8 cellular contexts compared by ENCODE assay signal in genomic region chr6:14876778-14877613, GRCh38.
DNase-seq lines count a peak whose midpoint lies in the region; ATAC-seq, FAIRE-seq and TF ChIP-seq lines count a peak whose summit lies in the region.

No MANE protein-coding gene starts in this region.

- peak; percentile 94 for FAIRE-seq in keratinocyte (lab: Jason Lieb, UNC)

- H3K4me3 ChIP-seq in adrenal gland (no peak overlapping the region), keratinocyte (ENCODE audit: control insufficient read depth in 2 of 3, extremely low read depth in 1 of 3, insufficient read depth in 2 of 3, low read depth in 1 of 3, low read length in 3 of 3) (peak overlapping the region in 1 of 3 experiments; percentile 7), testis (no peak overlapping the region)

- DNase-seq in G401 (ENCODE audit: low spot score) (peak; percentile 81), KBM-7 (peak; percentile 76), adrenal gland (peak in 1 of 7 donors; percentile 23), keratinocyte (ENCODE audit: low read depth, low spot score) (no peak), NCI-H187 (lab: John Stamatoyannopoulos, UW) (no peak), testis (no peak), amygdala (lab: John Stamatoyannopoulos, UW) (no peak)

- peak overlapping the region; percentile 73 for H2AFZ ChIP-seq in keratinocyte (ENCODE audit: control insufficient read depth, low read length)

- in situ Hi-C loops in G401 (cut with HindIII; ENCODE audit: low sequenced_read_pairs), result no loop called here
- in situ Hi-C loops in KBM-7 (cut with MboI; ENCODE audit: low pct_unique_long_range_greater_than_20kb, low sequenced_read_pairs), result no loop called here

- H3K79me2 ChIP-seq in keratinocyte (ENCODE audit: control insufficient read depth, insufficient read depth, low read length), result no peaks in the 10 kb centered on the region

- dilution Hi-C loops in keratinocyte (cut with MboI; ENCODE audit: extremely low pct_ligation_motif_present, low sequenced_read_pairs), result no loop called here

- H3K27me3 ChIP-seq in adrenal gland (no peaks in the 10 kb centered on the region), keratinocyte (ENCODE audit: control insufficient read depth, extremely low read depth, insufficient read depth, low read length) (no peaks in the 10 kb centered on the region), testis (no peaks in the 10 kb centered on the region)

- H4K20me1 ChIP-seq in keratinocyte (ENCODE audit: control insufficient read depth, extremely low read depth, insufficient read depth, low read length), result no peaks in the 10 kb centered on the region

- H3K4me1 ChIP-seq in adrenal gland (replicated peaks in 1 of 2) (peaks cover 4 to 11% of the 10 kb centered on the region in 2 donors), keratinocyte (ENCODE audit: control insufficient read depth, extremely low read depth, insufficient read depth, low read length) (peaks cover 9% of the 10 kb centered on the region), testis (no peaks in the 10 kb centered on the region)

- TF ChIP-seq CTCF in adrenal gland (IDR thresholded peaks at IDR 0.05) (peak in 1 of 6 experiments; percentile 10), keratinocyte (optimal IDR thresholded peaks at IDR 0.05 in 1 of 3, IDR thresholded peaks at IDR 0.05 in 1 of 3, conservative IDR thresholded peaks at IDR 0.05 in 1 of 3; ENCODE audit: extremely low read depth in 1 of 3, insufficient read depth in 2 of 3, low read length in 3 of 3) (no peak), testis (IDR thresholded peaks at IDR 0.05) (no peak)

- peak overlapping the region; percentile 3 for H3K4me2 ChIP-seq in keratinocyte (ENCODE audit: control insufficient read depth, extremely low read depth, insufficient read depth, low read depth, low read length)

- intact Hi-C loops in adrenal gland (cut with DNase I) (no loop called here), testis (cut with DNase I; ENCODE audit: low total_unique reads) (no loop called here)

- ATAC-seq in GM21526 (IDR thresholded peaks at IDR 0.05; ENCODE audit: low FRiP score, unreplicated experiment), result peak; percentile 44

- H3K9ac ChIP-seq in keratinocyte (ENCODE audit: control insufficient read depth, extremely low read depth, insufficient read depth, low read length), result no peak overlapping the region

- H3K27ac ChIP-seq in adrenal gland, result peak overlapping the region in 4 of 5 donors; percentile 34 to 83 (median 58)
- H3K27ac ChIP-seq in keratinocyte (ENCODE audit: control insufficient read depth, insufficient read depth, low read length), result peak overlapping the region; percentile 54
- H3K27ac ChIP-seq in testis, result no peak overlapping the region

- H3K36me3 ChIP-seq in adrenal gland (replicated peaks in 1 of 2) (no peaks in the 10 kb centered on the region), keratinocyte (ENCODE audit: control insufficient read depth in 2 of 2, extremely low read depth in 1 of 2, insufficient read depth in 2 of 2, low read length in 2 of 2) (no peaks in the 10 kb centered on the region), testis (ENCODE audit: low read depth, missing control alignments) (no peaks in the 10 kb centered on the region)

- no peaks in the 10 kb centered on the region for H3K9me1 ChIP-seq in keratinocyte (ENCODE audit: control insufficient read depth, extremely low read depth, insufficient read depth, low read length)

- TF ChIP-seq POLR2A in adrenal gland (IDR thresholded peaks at IDR 0.05) (no peak), testis (IDR thresholded peaks at IDR 0.05) (no peak)

- no peaks in the 10 kb centered on the region for H3K9me3 ChIP-seq in adrenal gland (replicated peaks in 1 of 3)
- no peaks in the 10 kb centered on the region for H3K9me3 ChIP-seq in keratinocyte (ENCODE audit: control insufficient read depth, low read depth, low read length)
- H3K9me3 ChIP-seq in testis, result no peaks in the 10 kb centered on the region

- 50 to 61% (median 53%) methylated on average over 11 of the region's 11 CpGs for WGBS in adrenal gland, 4 donors
- WGBS in testis, 2 donors, result 64 to 71% methylated on average over 11 of the region's 11 CpGs

Comparison
In these comparisons a context has a peak if more than half of its experiments do, and no peak if none do; other contexts are left out.
1. DNase-seq: peak in G401 (single experiment) and KBM-7 (single experiment); none in keratinocyte (single experiment), NCI-H187 (0 of 2), testis (single experiment) and amygdala (0 of 56).
2. H3K27ac ChIP-seq: peak in adrenal gland (4 of 5) and keratinocyte (single experiment); none in testis (0 of 2).